ENCODE assay signal across 15 cellular contexts in the genomic region with DNA sequence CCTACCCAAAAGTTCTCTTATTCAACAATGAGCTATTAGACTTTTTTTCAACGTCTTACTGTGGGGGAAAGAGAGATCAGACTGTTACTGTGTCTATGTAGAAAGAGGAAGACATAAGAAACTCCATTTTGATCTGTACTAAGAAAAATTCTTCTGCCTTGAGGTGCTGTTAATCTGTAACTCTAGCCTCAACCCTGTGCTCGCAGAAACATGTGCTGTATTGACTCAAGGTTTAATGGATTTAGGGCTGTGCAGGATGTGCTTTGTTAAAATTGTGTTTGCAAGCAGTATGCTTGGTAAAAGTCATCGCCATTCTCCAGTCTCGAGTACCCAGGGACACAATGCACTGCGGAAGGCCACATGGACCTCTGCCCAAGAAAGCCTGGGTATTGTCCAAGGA. TPM values are rescaled to one million over a fixed set of nuclear protein-coding genes. Genes with fewer than 3 reads are reported as not detected.
A peak's percentile ranks its signal among the peaks of the same experiment; 100 is the strongest.
DNase-seq lines count a peak whose midpoint lies in the region; ATAC-seq, FAIRE-seq and TF ChIP-seq lines count a peak whose summit lies in the region.
"Not testable (repeated sequence)": the region's sequence is repeated elsewhere in the genome, so short reads cannot be mapped to it uniquely, and the experiment has no call there.
"Had no signal": no experiment of that assay in that cellular context is flagged by ENCODE, and none has a peak within 500 bp of the region (broad histone marks: within the 10 kb centered on the region; RNA-seq: fewer than 3 reads in every experiment).

No MANE protein-coding gene starts in this region.

- H3K36me3 Mint-ChIP-seq in activated T-cell treated with anti-CD3 and anti-CD28 coated beads, Interleukin-2, amount 50 U/mL, for 72 hours (ENCODE audit: insufficient read depth in 2 of 2): peaks cover 14 to 38% of the 10 kb centered on the region in 2 donors
- H3K36me3 Mint-ChIP-seq in progenitor cell of endocrine pancreas (ENCODE audit: insufficient read depth) (peaks cover 27% of the 10 kb centered on the region), type B pancreatic cell (peaks cover 39% of the 10 kb centered on the region)

- TF ChIP-seq RAD21 in A549 (conservative IDR thresholded peaks at IDR 0.05 in 1 of 2, IDR thresholded peaks at IDR 0.05 in 1 of 2): not testable (repeated sequence)

- not testable (repeated sequence) for TF ChIP-seq EP300 in A549 (IDR thresholded peaks at IDR 0.05)

- H3K79me2 ChIP-seq in PC-9 (ENCODE audit: low read depth): peaks cover 78% of the 10 kb centered on the region

- peak overlapping the region in 1 of 2 donors; percentile 19 for H3K9ac ChIP-seq in mucosa of rectum (ENCODE audit: low read depth in 1 of 2, low read length in 2 of 2)

- H3K4me1 Mint-ChIP-seq in activated T-cell treated with anti-CD3 and anti-CD28 coated beads, Interleukin-2, amount 50 U/mL, for 72 hours (ENCODE audit: low read depth): peaks cover 38% of the 10 kb centered on the region
- H3K4me1 Mint-ChIP-seq in progenitor cell of endocrine pancreas (ENCODE audit: low read depth) (peaks cover 51% of the 10 kb centered on the region), type B pancreatic cell (ENCODE audit: unreplicated experiment) (peaks cover 21% of the 10 kb centered on the region)

- not testable (repeated sequence) for H2AFZ ChIP-seq in PC-9

- ATAC-seq in A549; activated T-cell treated with anti-CD3 and anti-CD28 coated beads, Interleukin-2, amount 50 U/mL, for 72 hours (replicated peaks in 1 of 2): not testable (repeated sequence)

- CTCF ChIA-PET in A549 (lab: Yijun Ruan, JAX); PC-9 (lab: Charles Lee): not testable (repeated sequence)

- POLR2A ChIA-PET in A549 (lab: Yijun Ruan, JAX); PC-9 (lab: Charles Lee; ENCODE audit: unreplicated experiment): not testable (repeated sequence)

- DNase-seq in A549 (ENCODE audit: low read depth in 1 of 2, low spot score in 1 of 2) (peak in 1 of 2 experiments; percentile 13), G401 (ENCODE audit: low spot score) (peak; percentile 30)
- not testable (repeated sequence) for DNase-seq in PC-9; activated T-cell treated with anti-CD3 and anti-CD28 coated beads, Interleukin-2, amount 50 U/mL, for 72 hours; epithelial cell of prostate (ENCODE audit: low read depth, low spot score); progenitor cell of endocrine pancreas (ENCODE audit: low spot score, unreplicated experiment); type B pancreatic cell (ENCODE audit: extremely low spot score, unreplicated experiment)

- H3K27me3 Mint-ChIP-seq in activated T-cell treated with anti-CD3 and anti-CD28 coated beads, Interleukin-2, amount 50 U/mL, for 72 hours (ENCODE audit: low read depth); progenitor cell of endocrine pancreas; type B pancreatic cell: not testable (repeated sequence)

- peaks cover 58% of the 10 kb centered on the region for H3K36me3 ChIP-seq in PC-9 (ENCODE audit: low read depth)
- H3K36me3 ChIP-seq in mucosa of rectum (ENCODE audit: control insufficient read depth in 2 of 2, insufficient read depth in 2 of 2, low read length in 2 of 2): peaks cover 19 to 36% of the 10 kb centered on the region in 2 donors

- not testable (repeated sequence) for FAIRE-seq in A549 (lab: Jason Lieb, UNC)

- H3K9me3 ChIP-seq in A549; PC-9 (ENCODE audit: insufficient read depth, low read depth); mucosa of rectum (ENCODE audit: control insufficient read depth in 2 of 2, low read length in 2 of 2): not testable (repeated sequence)

- H3K9me3 Mint-ChIP-seq in activated T-cell treated with anti-CD3 and anti-CD28 coated beads, Interleukin-2, amount 50 U/mL, for 72 hours; progenitor cell of endocrine pancreas (ENCODE audit: low read depth); type B pancreatic cell: not testable (repeated sequence)

- H3K27me3 ChIP-seq in PC-9 (ENCODE audit: insufficient read depth, low read depth); mucosa of rectum (ENCODE audit: control insufficient read depth in 2 of 2, insufficient read depth in 2 of 2, low read length in 2 of 2): not testable (repeated sequence)

- 21% methylated on average over 5 of the region's 5 CpGs for WGBS in A549 (ENCODE audit: missing lambda C conversion rate)

- intact Hi-C loops in PC-9 (cut with micrococcal nuclease; ENCODE audit: unreplicated experiment): not testable (repeated sequence)

- H4K20me1 ChIP-seq in PC-9 (ENCODE audit: insufficient read depth): not testable (repeated sequence)

- not testable (repeated sequence) for TF ChIP-seq POLR2A in A549 (IDR thresholded peaks at IDR 0.05; ENCODE audit: low read length)

- BruUV-seq in PC-9 (replicated peaks; lab: Mats Ljungman, UMichigan): not testable (repeated sequence)

- H3K4me2 ChIP-seq in A549 (peak overlapping the region; percentile 83), PC-9 (peak overlapping the region; percentile 74; the same call in 1 of the 2 replicates)

- peak overlapping the region; percentile 77 for H3K27ac Mint-ChIP-seq in activated T-cell treated with anti-CD3 and anti-CD28 coated beads, Interleukin-2, amount 50 U/mL, for 72 hours
- H3K27ac Mint-ChIP-seq in progenitor cell of endocrine pancreas: peak overlapping the region; percentile 96
- H3K27ac Mint-ChIP-seq in type B pancreatic cell: not testable (repeated sequence)

- in situ Hi-C loops in G401 (cut with HindIII; ENCODE audit: low sequenced_read_pairs): not testable (repeated sequence)

- H3K4me3 ChIP-seq in A549, PC-9: not testable (repeated sequence)
- peak overlapping the region; percentile 98 to 100 for H3K4me3 ChIP-seq in mucosa of rectum (ENCODE audit: low read length in 2 of 2)

- H3K9me2 ChIP-seq in PC-9 (ENCODE audit: insufficient read depth): not testable (repeated sequence)

- H3F3A ChIP-seq in PC-9 (ENCODE audit: insufficient read depth, low read depth): peaks cover 51% of the 10 kb centered on the region

- not testable (repeated sequence) for H3K4me3 Mint-ChIP-seq in activated T-cell treated with anti-CD3 and anti-CD28 coated beads, Interleukin-2, amount 50 U/mL, for 72 hours
- H3K4me3 Mint-ChIP-seq in progenitor cell of endocrine pancreas (ENCODE audit: low read depth): peak overlapping the region; percentile 44
- peak overlapping the region; percentile 42 for H3K4me3 Mint-ChIP-seq in type B pancreatic cell

- H3K4me1 ChIP-seq in A549 (peaks cover 82% of the 10 kb centered on the region), PC-9 (replicated peaks; ENCODE audit: insufficient read depth) (peaks cover 77% of the 10 kb centered on the region), mucosa of rectum (ENCODE audit: control insufficient read depth in 2 of 2, insufficient read depth in 2 of 2, low read length in 2 of 2) (peaks cover 26 to 59% of the 10 kb centered on the region in 2 donors)

- H3K27ac ChIP-seq in A549 (peak overlapping the region; percentile 83 to 96), PC-9 (peak overlapping the region; percentile 99), epithelial cell of prostate (peak overlapping the region; percentile 88), mucosa of rectum (ENCODE audit: low read depth in 2 of 2, low read length in 2 of 2) (peak overlapping the region; percentile 71 to 98)

- TF ChIP-seq CTCF in A549 (IDR thresholded peaks at IDR 0.05); PC-9 (conservative IDR thresholded peaks at IDR 0.05); progenitor cell of endocrine pancreas (IDR thresholded peaks at IDR 0.05; ENCODE audit: unreplicated experiment); type B pancreatic cell (conservative IDR thresholded peaks at IDR 0.05): not testable (repeated sequence)

RNA-seq across cellular contexts. Expression of a gene that starts 4.9 kb away (rescaled TPM):
- polyA plus RNA-seq in A549 (2011; rRNA removed) (69.7 and 91.7 TPM in 2 replicates), A549 (2017; fragmentation: RNase III; extraction: RNeasy Plus Mini Kit Qiagen cat#74134 plus additional on column Dnase treatment) (42.7 to 52.6 TPM (median 43.2 TPM) in 3 replicates)
- 26.4 and 30.0 TPM in 2 replicates for polyA plus RNA-seq in A549 (2012; cell fraction: cytosol; rRNA removed)
- polyA plus RNA-seq in A549 (2012; cell fraction: nucleus; rRNA removed): 13.2 and 24.3 TPM in 2 replicates
- 22.2 and 31.2 TPM in 2 replicates for polyA minus RNA-seq in A549 (2011; rRNA and poly(A)+ RNA removed)
- 41.1 and 58.3 TPM in 2 replicates for total RNA-seq in G401 (2014; rRNA removed; shearing (Covaris generic))
- total RNA-seq in PC-9 (2021) (83.0 and 95.8 TPM in 2 replicates), progenitor cell of endocrine pancreas (65.6 and 69.8 TPM in 2 replicates), type B pancreatic cell (ENCODE audit: low replicate concordance) (42.6 and 44.1 TPM in 2 replicates)
- 10 to 100 TPM; 58.3 to 62.9 TPM for total RNA-seq in activated T-cell treated with anti-CD3 and anti-CD28 coated beads, Interleukin-2, amount 50 U/mL, for 72 hours

RNA-seq across cellular contexts. Expression of a gene that starts 5.1 kb away (rescaled TPM):
- polyA plus RNA-seq in A549 (2011; rRNA removed) (77.7 and 87.7 TPM in 2 replicates), A549 (2017; fragmentation: RNase III; extraction: RNeasy Plus Mini Kit Qiagen cat#74134 plus additional on column Dnase treatment) (22.6 to 24.5 TPM (median 22.9 TPM) in 3 replicates)
- 20.8 and 27.1 TPM in 2 replicates for polyA plus RNA-seq in A549 (2012; cell fraction: cytosol; rRNA removed)
- 5.0 and 6.6 TPM in 2 replicates for polyA plus RNA-seq in A549 (2012; cell fraction: nucleus; rRNA removed)
- polyA minus RNA-seq in A549 (2011; rRNA and poly(A)+ RNA removed): 6.9 and 9.0 TPM in 2 replicates
- 33.2 and 48.0 TPM in 2 replicates for total RNA-seq in G401 (2014; rRNA removed; shearing (Covaris generic))
- total RNA-seq in PC-9 (2021) (70.9 and 79.2 TPM in 2 replicates), progenitor cell of endocrine pancreas (42.3 and 45.9 TPM in 2 replicates), type B pancreatic cell (ENCODE audit: low replicate concordance) (22.0 and 24.7 TPM in 2 replicates)
- 10 to 100 TPM; 26.5 to 26.9 TPM for total RNA-seq in activated T-cell treated with anti-CD3 and anti-CD28 coated beads, Interleukin-2, amount 50 U/mL, for 72 hours

RNA-seq across cellular contexts. Expression of a gene that starts 15.8 kb away (rescaled TPM):
- polyA plus RNA-seq in A549 (2011; rRNA removed) (5.2 and 5.9 TPM in 2 replicates), A549 (2017; fragmentation: RNase III; extraction: RNeasy Plus Mini Kit Qiagen cat#74134 plus additional on column Dnase treatment) (1.7 to 2.4 TPM (median 2.4 TPM) in 3 replicates)
- polyA plus RNA-seq in A549 (2012; cell fraction: cytosol; rRNA removed): 2.0 and 2.1 TPM in 2 replicates
- 4.9 and 6.3 TPM in 2 replicates for polyA plus RNA-seq in A549 (2012; cell fraction: nucleus; rRNA removed)
- polyA minus RNA-seq in A549 (2011; rRNA and poly(A)+ RNA removed): 5.8 and 6.4 TPM in 2 replicates
- 0.18 and 0.95 TPM in 2 replicates for total RNA-seq in G401 (2014; rRNA removed; shearing (Covaris generic))
- total RNA-seq in PC-9 (2021) (14.4 and 15.3 TPM in 2 replicates), progenitor cell of endocrine pancreas (1.2 and 1.4 TPM in 2 replicates), type B pancreatic cell (ENCODE audit: low replicate concordance) (0.29 and 0.39 TPM in 2 replicates)
- under 1 TPM; 0.14 TPM for total RNA-seq in activated T-cell treated with anti-CD3 and anti-CD28 coated beads, Interleukin-2, amount 50 U/mL, for 72 hours
- total RNA-seq: GM23248, HT1080, MCF 10A, Right ventricle myocardium inferior, RPMI7951, SJCRH30 had no signal
- polyA plus RNA-seq: CD14-positive monocyte had no signal

RNA-seq across cellular contexts. Expression of a gene that starts 57.2 kb away (rescaled TPM):
- 67.5 and 73.4 TPM in 2 replicates for polyA plus RNA-seq in A549 (2011; rRNA removed)
- polyA plus RNA-seq in A549 (2012; cell fraction: cytosol; rRNA removed): 17.7 and 20.3 TPM in 2 replicates
- polyA plus RNA-seq in A549 (2012; cell fraction: nucleus; rRNA removed): 10.0 and 13.6 TPM in 2 replicates
- polyA plus RNA-seq in A549 (2017; fragmentation: RNase III; extraction: RNeasy Plus Mini Kit Qiagen cat#74134 plus additional on column Dnase treatment): 66.3 to 75.5 TPM (median 66.6 TPM) in 3 replicates
- polyA minus RNA-seq in A549 (2011; rRNA and poly(A)+ RNA removed): 48.1 and 51.3 TPM in 2 replicates
- total RNA-seq in G401 (2014; rRNA removed; shearing (Covaris generic)): 50.3 and 66.0 TPM in 2 replicates
- total RNA-seq in PC-9 (2021): 107 and 128 TPM in 2 replicates
- total RNA-seq in activated T-cell treated with anti-CD3 and anti-CD28 coated beads, Interleukin-2, amount 50 U/mL, for 72 hours: 100 to 1,000 TPM; 181 to 194 TPM
- 88.6 and 90.0 TPM in 2 replicates for total RNA-seq in progenitor cell of endocrine pancreas
- 77.3 and 77.5 TPM in 2 replicates for total RNA-seq in type B pancreatic cell (ENCODE audit: low replicate concordance)
